1 cellular context compared by ENCODE assay signal in genomic region chr16:87319997-87320491, GRCh38.
TF ChIP-seq lines count a peak whose summit lies in the region.

No MANE protein-coding gene starts in this region.

TF ChIP-seq in HEK293, 187 proteins besides CTCF, POLR2A, EP300 and RAD21 (continued from another document):
- TF ChIP-seq PRDM10 (tag by site-specific recombination; IDR thresholded peaks at IDR 0.05) (peak; percentile 80), ZNF776 (tag by site-specific recombination; IDR thresholded peaks at IDR 0.05; ENCODE audit: borderline replicate concordance) (no peak), ZNF146 (tag by site-specific recombination; IDR thresholded peaks at IDR 0.05) (no peak), ZNF274 (IDR thresholded peaks at IDR 0.05; ENCODE audit: low read length) (no peak), ZNF274 (tag by site-specific recombination; IDR thresholded peaks at IDR 0.05; ENCODE audit: borderline replicate concordance) (no peak)
